9 cellular contexts compared by ENCODE assay signal in genomic region chr11:102495161-102496042, GRCh38. TPM values are rescaled to one million over a fixed set of nuclear protein-coding genes. Genes with fewer than 3 reads are reported as not detected.
DNase-seq lines count a peak whose midpoint lies in the region; ATAC-seq and TF ChIP-seq lines count a peak whose summit lies in the region.
"Had no signal": no experiment of that assay in that cellular context is flagged by ENCODE, and none has a peak within 500 bp of the region (broad histone marks: within the 10 kb centered on the region; RNA-seq: fewer than 3 reads in every experiment).

No MANE protein-coding gene starts in this region.

- TF ChIP-seq CTCF in liver (IDR thresholded peaks at IDR 0.05; ENCODE audit: low read depth, low read length, missing input control) (peak; percentile 83), suprapubic skin (IDR thresholded peaks at IDR 0.05) (peak; percentile 51 to 69)

- TF ChIP-seq EP300 in suprapubic skin (IDR thresholded peaks at IDR 0.05): no peak

- no peaks in the 10 kb centered on the region for H3K27me3 ChIP-seq in CD8-positive, alpha-beta memory T cell (ENCODE audit: insufficient read depth, low read length, poor library complexity, severe bottlenecking)
- H3K27me3 ChIP-seq in liver (ENCODE audit: control insufficient read depth in 4 of 4, insufficient read depth in 4 of 4, low read length in 3 of 4) (no peaks in the 10 kb centered on the region), suprapubic skin (no peaks in the 10 kb centered on the region)

- CTCF ChIA-PET in CD8-positive, alpha-beta memory T cell (lab: Charles Lee): interaction anchor here (0.7 to 1.8 kb wide), 25 partner anchors 8 to 216 kb away, joined by 3 to 37 read pairs (median 4); partner anchors contain the start of gene BIRC2

- POLR2A ChIA-PET in CD8-positive, alpha-beta memory T cell (lab: Charles Lee): no interaction called here

- peaks cover 4 to 29% of the 10 kb centered on the region in 2 donors for H3K27me3 Mint-ChIP-seq in CD8-positive, alpha-beta memory T cell

- TF ChIP-seq POLR2A in suprapubic skin (IDR thresholded peaks at IDR 0.05): no peak

- peak overlapping the region in 1 of 8 donors; percentile 23 for H3K27ac Mint-ChIP-seq in CD8-positive, alpha-beta memory T cell
- H3K27ac Mint-ChIP-seq: dendritic cell treated with granulocyte-macrophage colony-stimulating factor and Interleukin-4, amounts not matched to agents 40 ng/mL and 50 ng/mL, for 4 days had no signal

- 34% methylated on average over 12 of the region's 12 CpGs for WGBS in liver
- WGBS in suprapubic skin: 28% methylated on average over 12 of the region's 12 CpGs

- H3K27ac ChIP-seq in CD8-positive, alpha-beta memory T cell (ENCODE audit: low read depth, low read length): no peak overlapping the region
- H3K27ac ChIP-seq in liver (ENCODE audit: low read depth in 1 of 2, low read length in 2 of 2) (no peak overlapping the region), suprapubic skin (no peak overlapping the region)

- no peaks in the 10 kb centered on the region for H3K36me3 ChIP-seq in CD8-positive, alpha-beta memory T cell (ENCODE audit: insufficient read depth, low read length)
- H3K36me3 ChIP-seq in liver (ENCODE audit: control insufficient read depth in 4 of 4, insufficient read depth in 3 of 4, low read depth in 1 of 4, low read length in 3 of 4) (no peaks in the 10 kb centered on the region), suprapubic skin (no peaks in the 10 kb centered on the region)

- ATAC-seq in GM18867 (IDR thresholded peaks at IDR 0.05; ENCODE audit: unreplicated experiment) (peak; percentile 90), HG03039 (IDR thresholded peaks at IDR 0.05; ENCODE audit: unreplicated experiment) (peak; percentile 60)

- peak; percentile 97 for TF ChIP-seq RAD21 in liver (IDR thresholded peaks at IDR 0.05)

- H3K9ac ChIP-seq in liver (ENCODE audit: low read depth in 1 of 2, low read length in 2 of 2): no peak overlapping the region

- H3K9me3 ChIP-seq in CD8-positive, alpha-beta memory T cell (ENCODE audit: low read length): no peaks in the 10 kb centered on the region
- H3K9me3 ChIP-seq in liver (ENCODE audit: control insufficient read depth in 4 of 4, low read length in 3 of 4): no peaks in the 10 kb centered on the region
- H3K9me3 ChIP-seq in suprapubic skin: no peaks in the 10 kb centered on the region

- H3K4me3 ChIP-seq in CD8-positive, alpha-beta memory T cell (ENCODE audit: low read length): no peak overlapping the region
- H3K4me3 ChIP-seq in liver (ENCODE audit: low read depth in 1 of 3, low read length in 3 of 3) (no peak overlapping the region), suprapubic skin (no peak overlapping the region)

- H3K4me1 Mint-ChIP-seq in CD8-positive, alpha-beta memory T cell: peaks cover 0 to 8% (median 6%) of the 10 kb centered on the region in 3 donors

- peak overlapping the region in 1 of 7 donors; percentile 48 for H3K4me3 Mint-ChIP-seq in CD8-positive, alpha-beta memory T cell
- H3K4me3 Mint-ChIP-seq: dendritic cell treated with granulocyte-macrophage colony-stimulating factor and Interleukin-4, amounts not matched to agents 40 ng/mL and 50 ng/mL, for 4 days had no signal

- H3K9me3 Mint-ChIP-seq in CD8-positive, alpha-beta memory T cell: no peaks in the 10 kb centered on the region
- H3K9me3 Mint-ChIP-seq: dendritic cell treated with granulocyte-macrophage colony-stimulating factor and Interleukin-4, amounts not matched to agents 40 ng/mL and 50 ng/mL, for 4 days had no signal

- peaks cover 5% of the 10 kb centered on the region for H3K4me1 ChIP-seq in CD8-positive, alpha-beta memory T cell (ENCODE audit: insufficient read depth, low read length)
- H3K4me1 ChIP-seq in liver (ENCODE audit: control insufficient read depth in 4 of 4, insufficient read depth in 4 of 4, low read length in 3 of 4) (peaks cover 0 to 19% (median 12%) of the 10 kb centered on the region in 4 donors), suprapubic skin (peaks cover 3% of the 10 kb centered on the region)

- peak in 4 of 5 donors; percentile 8 to 74 (median 61) for DNase-seq in CD8-positive, alpha-beta memory T cell
- DNase-seq in NCI-H1694 treated with DMSO at 0.1 percent for 48 hours (lab: John Stamatoyannopoulos, UW) (peak; percentile 14), T-helper 1 cell (peak in 4 of 5 donors; percentile 19 to 73 (median 44)), dermis microvascular lymphatic vessel endothelial cell (ENCODE audit: low read depth in 2 of 2) (peak; percentile 82 to 91), suprapubic skin (ENCODE audit: low spot score in 2 of 2) (no peak)

- no peaks in the 10 kb centered on the region for H3K36me3 Mint-ChIP-seq in CD8-positive, alpha-beta memory T cell

TF ChIP-seq in liver, 16 proteins besides CTCF, POLR2A, EP300 and RAD21:
- TF ChIP-seq MAX (IDR thresholded peaks at IDR 0.05): no peak
- TF ChIP-seq ATF3 (IDR thresholded peaks at IDR 0.05): no peak
- no peak for TF ChIP-seq EGR1 (IDR thresholded peaks at IDR 0.05; ENCODE audit: low read depth in 2 of 2)
- TF ChIP-seq FOXA1 (IDR thresholded peaks at IDR 0.05): no peak

RNA-seq across cellular contexts. Expression of gene MMP7, which starts 35.1 kb away (rescaled TPM):
- total RNA-seq in CD8-positive, alpha-beta memory T cell: not detected
- polyA plus RNA-seq in CD8-positive, alpha-beta memory T cell: not detected
- total RNA-seq in dermis microvascular lymphatic vessel endothelial cell: 0.90 and 2.1 TPM in 2 replicates
- 1 to 10 TPM in 1 of 2 donors, not detected in 1; 1.4 TPM for total RNA-seq in liver
- polyA plus RNA-seq in liver: 1 to 10 TPM in 1 of 2 donors, under 1 TPM in 1; 0.99 to 1.8 TPM
- 100 to 1,000 TPM in 1 of 4 donors, 10 to 100 TPM in 3; 29.9 to 155 (median 81.8) TPM for total RNA-seq in suprapubic skin

RNA-seq across cellular contexts. Expression of gene TMEM123, which starts 42.8 kb away (rescaled TPM):
- 100 to 1,000 TPM; 257 to 259 TPM for total RNA-seq in CD8-positive, alpha-beta memory T cell
- 491 TPM for polyA plus RNA-seq in CD8-positive, alpha-beta memory T cell
- 152 and 200 TPM in 2 replicates for total RNA-seq in dermis microvascular lymphatic vessel endothelial cell
- total RNA-seq in liver: 100 to 1,000 TPM; 105 to 140 TPM
- 100 to 1,000 TPM; 101 to 109 TPM for polyA plus RNA-seq in liver
- total RNA-seq in suprapubic skin: 100 to 1,000 TPM; 161 to 212 (median 197) TPM

Comparison
In these comparisons a context has a peak if more than half of its experiments do, and no peak if none do; other contexts are left out.
1. DNase-seq: peak in CD8-positive, alpha-beta memory T cell (4 of 5), NCI-H1694 treated with DMSO at 0.1 percent for 48 hours (single experiment), T-helper 1 cell (4 of 5) and dermis microvascular lymphatic vessel endothelial cell (2 of 2); none in suprapubic skin (0 of 2).